4 cellular contexts compared by ENCODE assay signal in the genomic region with DNA sequence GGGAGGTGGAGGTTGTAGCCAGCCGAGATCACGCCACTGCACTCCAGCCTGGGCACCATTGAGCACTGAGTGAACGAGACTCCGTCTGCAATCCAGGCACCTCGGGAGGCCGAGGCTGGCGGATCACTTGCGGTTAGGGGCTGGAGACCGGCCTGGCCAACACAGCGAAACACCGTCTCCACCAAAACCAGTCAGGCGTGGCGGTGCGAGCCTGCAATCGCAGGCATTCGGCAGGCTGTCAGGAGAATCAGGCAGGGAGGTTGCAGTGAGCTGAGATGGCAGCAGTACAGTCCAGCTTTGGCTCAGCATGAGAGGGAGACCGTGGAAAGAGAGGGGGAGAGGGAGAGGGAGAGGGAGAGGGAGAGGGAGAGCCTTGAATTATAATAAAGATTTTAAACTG. TPM values are rescaled to one million over a fixed set of nuclear protein-coding genes. Genes with fewer than 3 reads are reported as not detected.
"Had no signal": no experiment of that assay in that cellular context is flagged by ENCODE, and none has a peak within 500 bp of the region (broad histone marks: within the 10 kb centered on the region; RNA-seq: fewer than 3 reads in every experiment).

No MANE protein-coding gene starts in this region.

RNA-seq across cellular contexts. Expression of gene PRSS48, which starts 21.3 kb away (rescaled TPM):
- total RNA-seq: LHCN-M2, M059J, MCF 10A, NCI-H460 had no signal
